Comparison of ENCODE assay signal across 1 cellular context in the genomic region with DNA sequence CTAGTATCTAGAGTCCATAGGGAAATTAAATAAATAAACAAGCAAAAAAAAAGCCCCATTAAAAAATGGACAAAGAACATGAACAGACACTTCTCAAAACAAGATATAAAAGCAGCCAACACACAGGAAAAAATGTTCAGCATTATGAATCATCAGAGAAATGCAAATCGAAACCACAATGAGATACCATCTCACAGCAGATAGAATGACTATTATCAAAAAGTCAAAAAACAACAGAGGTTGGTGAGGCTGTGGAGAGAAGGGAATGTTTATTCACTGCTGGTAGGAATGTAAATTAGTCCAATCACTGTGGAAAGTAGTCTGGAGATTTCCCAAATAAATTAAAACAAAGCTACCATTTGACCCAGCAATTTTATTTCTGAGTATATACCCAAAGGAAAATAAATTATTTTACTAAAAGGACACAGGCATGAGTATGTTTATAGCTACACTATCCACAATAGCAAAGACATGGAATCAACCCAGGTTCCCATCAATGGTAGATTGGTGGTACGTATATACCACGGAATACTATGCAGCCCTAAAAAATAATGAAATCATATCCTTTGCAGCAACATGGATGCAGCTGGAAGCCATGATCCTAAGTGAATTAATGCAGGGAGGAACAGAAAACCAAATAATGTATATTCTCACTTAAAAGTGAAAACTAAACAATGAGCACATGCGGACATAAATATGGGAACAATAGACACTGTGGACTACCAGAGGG.
TF ChIP-seq lines count a peak whose summit lies in the region.

No MANE protein-coding gene starts in this region.

TF ChIP-seq in SK-N-SH, 30 proteins besides CTCF, POLR2A, EP300 and RAD21 (continued from another document):
- TF ChIP-seq, protein P1, sequence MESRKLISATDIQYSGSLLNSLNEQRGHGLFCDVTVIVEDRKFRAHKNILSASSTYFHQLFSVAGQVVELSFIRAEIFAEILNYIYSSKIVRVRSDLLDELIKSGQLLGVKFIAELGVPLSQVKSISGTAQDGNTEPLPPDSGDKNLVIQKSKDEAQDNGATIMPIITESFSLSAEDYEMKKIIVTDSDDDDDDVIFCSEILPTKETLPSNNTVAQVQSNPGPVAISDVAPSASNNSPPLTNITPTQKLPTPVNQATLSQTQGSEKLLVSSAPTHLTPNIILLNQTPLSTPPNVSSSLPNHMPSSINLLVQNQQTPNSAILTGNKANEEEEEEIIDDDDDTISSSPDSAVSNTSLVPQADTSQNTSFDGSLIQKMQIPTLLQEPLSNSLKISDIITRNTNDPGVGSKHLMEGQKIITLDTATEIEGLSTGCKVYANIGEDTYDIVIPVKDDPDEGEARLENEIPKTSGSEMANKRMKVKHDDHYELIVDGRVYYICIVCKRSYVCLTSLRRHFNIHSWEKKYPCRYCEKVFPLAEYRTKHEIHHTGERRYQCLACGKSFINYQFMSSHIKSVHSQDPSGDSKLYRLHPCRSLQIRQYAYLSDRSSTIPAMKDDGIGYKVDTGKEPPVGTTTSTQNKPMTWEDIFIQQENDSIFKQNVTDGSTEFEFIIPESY (IDR thresholded peaks at IDR 0.05; ENCODE audit: borderline replicate concordance, low read depth), result peak; percentile 76; the same call in 1 of the 2 replicates
- peak; percentile 82; the same call in 1 of the 2 replicates for TF ChIP-seq POLR2AphosphoS5 (IDR thresholded peaks at IDR 0.05; ENCODE audit: low read depth, low read length)
- peak; percentile 99 for TF ChIP-seq JUND (IDR thresholded peaks at IDR 0.05)
- TF ChIP-seq ELF1 (IDR thresholded peaks at IDR 0.05), result peak; percentile 24; the same call in 1 of the 2 replicates
- TF ChIP-seq TEAD4 (IDR thresholded peaks at IDR 0.05; ENCODE audit: borderline replicate concordance, insufficient read depth), result peak; percentile 98
- TF ChIP-seq FOXM1 (IDR thresholded peaks at IDR 0.05; ENCODE audit: low read depth), result peak; percentile 97
- TF ChIP-seq YY1 (IDR thresholded peaks at IDR 0.05; ENCODE audit: low read depth), result 0 out of 2 replicates have a peak, but pooled peaks have one; percentile 27
- TF ChIP-seq RXRA (IDR thresholded peaks at IDR 0.05; ENCODE audit: borderline replicate concordance, low read depth), result peak; percentile 77; the same call in 1 of the 2 replicates
